7 cellular contexts compared by ENCODE assay signal in the genomic region with DNA sequence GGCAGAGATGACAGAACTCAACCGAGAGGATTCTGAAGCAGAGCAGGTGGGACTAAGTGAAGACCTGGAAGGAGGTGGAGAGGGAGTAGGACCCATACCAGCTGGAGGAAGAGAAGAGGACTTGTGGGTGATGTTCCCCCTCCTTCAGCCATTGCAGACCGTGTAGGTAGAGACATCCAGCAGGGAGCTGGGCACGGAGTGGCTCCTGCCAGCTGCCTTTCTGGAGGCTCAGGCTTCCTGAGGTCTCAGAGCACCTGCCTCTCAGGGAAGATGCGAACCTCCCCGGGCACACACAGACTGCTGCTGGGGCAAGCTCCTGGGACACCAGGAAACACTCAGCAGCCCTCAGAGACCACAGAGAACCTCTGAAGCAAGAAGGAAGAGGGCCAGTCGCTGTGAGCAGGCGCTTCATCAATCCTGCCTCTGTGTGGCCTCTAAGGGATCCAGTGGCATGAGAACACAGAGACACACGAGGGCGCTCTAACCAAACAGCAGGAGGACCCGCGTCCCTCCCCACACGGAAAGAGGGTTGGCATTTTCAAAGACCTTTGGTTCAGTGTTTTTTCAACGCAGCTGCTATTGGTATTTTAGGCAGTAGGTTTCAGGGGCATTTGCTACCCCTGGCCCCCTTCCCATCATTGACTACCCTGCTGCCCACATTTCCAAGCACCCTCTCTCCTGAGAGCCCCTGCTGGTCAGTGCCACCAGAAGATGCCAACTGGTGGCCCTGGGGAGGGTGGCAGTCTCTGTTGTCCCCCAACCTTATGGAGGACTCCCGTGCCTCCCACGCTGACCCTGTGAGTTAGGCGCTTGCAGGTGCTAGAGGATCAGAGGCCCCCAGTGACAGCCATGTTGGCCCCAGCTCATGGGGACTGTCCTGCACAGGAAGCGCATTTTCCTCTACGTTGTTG.
DNase-seq lines count a peak whose midpoint lies in the region; ATAC-seq, FAIRE-seq and TF ChIP-seq lines count a peak whose summit lies in the region.

No MANE protein-coding gene starts in this region.

- TF ChIP-seq POLR2A in endothelial cell of umbilical vein (IDR thresholded peaks at IDR 0.05; ENCODE audit: low read depth, low read length): no peak

- H3K79me2 ChIP-seq in endothelial cell of umbilical vein (ENCODE audit: control insufficient read depth, insufficient read depth, low read length): no peaks in the 10 kb centered on the region

- BruUV-seq in endothelial cell of umbilical vein (replicated peaks; lab: Mats Ljungman, UMichigan): no TSS peak

- H3K27ac ChIP-seq in endothelial cell of umbilical vein (ENCODE audit: insufficient read depth, low read depth, low read length): no peak overlapping the region

- CTCF ChIA-PET in endothelial cell of umbilical vein (lab: Charles Lee): interaction anchor here (0.6 to 4.5 kb wide), 33 partner anchors 10 to 599 kb away, joined by 3 to 53 read pairs (median 4); no protein-coding TSS in a partner anchor

- dilution Hi-C loops in endothelial cell of umbilical vein (cut with MboI; ENCODE audit: extremely low pct_ligation_motif_present, low sequenced_read_pairs): no loop called here

- no peaks in the 10 kb centered on the region for H3K9me3 ChIP-seq in endothelial cell of umbilical vein (replicated peaks; ENCODE audit: control insufficient read depth, insufficient read depth, low read length)
- no peaks in the 10 kb centered on the region for H3K9me3 ChIP-seq in mucosa of descending colon

- H3K4me2 ChIP-seq in endothelial cell of umbilical vein (ENCODE audit: insufficient read depth, low read length): no peak overlapping the region

- no peaks in the 10 kb centered on the region for H4K20me1 ChIP-seq in endothelial cell of umbilical vein (replicated peaks; ENCODE audit: control insufficient read depth, extremely low read depth, insufficient read depth, low read length)

- TF ChIP-seq CTCF in GM13977 (IDR thresholded peaks at IDR 0.05; ENCODE audit: extremely low read depth, insufficient read depth, missing control alignments) (peak; percentile 91), endothelial cell of umbilical vein (IDR thresholded peaks at IDR 0.05; ENCODE audit: extremely low read depth in 1 of 2, insufficient read depth in 1 of 2, low read depth in 1 of 2, low read length in 2 of 2) (peak; percentile 80 to 90), mucosa of descending colon (IDR thresholded peaks at IDR 0.05) (peak; percentile 64)

- H3K36me3 ChIP-seq in endothelial cell of umbilical vein (ENCODE audit: control insufficient read depth in 2 of 2, extremely low read depth in 1 of 2, insufficient read depth in 2 of 2, low read length in 2 of 2) (no peaks in the 10 kb centered on the region), mucosa of descending colon (ENCODE audit: low read depth) (no peaks in the 10 kb centered on the region)

- no peak overlapping the region for H2AFZ ChIP-seq in endothelial cell of umbilical vein (ENCODE audit: low read depth, low read length)

- in situ Hi-C loops in GM13977 (cut with MboI; ENCODE audit: low pct_unique_long_range_greater_than_20kb, low sequenced_read_pairs, unreplicated experiment): loop anchor here (10.0 to 25.0 kb wide), 2 partner anchors 211 to 563 kb away; no protein-coding TSS in a partner anchor

- no peaks in the 10 kb centered on the region for H3K27me3 ChIP-seq in endothelial cell of umbilical vein (ENCODE audit: control insufficient read depth in 2 of 2, insufficient read depth in 2 of 2, low read length in 2 of 2)

- no peaks in the 10 kb centered on the region for H3K4me1 ChIP-seq in endothelial cell of umbilical vein (ENCODE audit: control insufficient read depth, extremely low read depth, insufficient read depth, low read length)
- H3K4me1 ChIP-seq in mucosa of descending colon (ENCODE audit: low read depth): peaks cover 6% of the 10 kb centered on the region

- no peaks in the 10 kb centered on the region for H3K9me1 ChIP-seq in endothelial cell of umbilical vein (replicated peaks; ENCODE audit: control insufficient read depth, extremely low read depth, insufficient read depth, low read length)

- H3K9ac ChIP-seq in endothelial cell of umbilical vein (replicated peaks; ENCODE audit: extremely low read depth, insufficient read depth, low read length): no peak overlapping the region

- peak; percentile 94 for FAIRE-seq in endothelial cell of umbilical vein (lab: Jason Lieb, UNC)

- POLR2A ChIA-PET in endothelial cell of umbilical vein (lab: Charles Lee): no interaction called here

- peak; percentile 92 for ATAC-seq in mucosa of descending colon

- no peak overlapping the region for H3K4me3 ChIP-seq in endothelial cell of umbilical vein (replicated peaks in 1 of 3; ENCODE audit: insufficient read depth in 1 of 3, low read depth in 1 of 3, low read length in 3 of 3)
- no peak overlapping the region for H3K4me3 ChIP-seq in mucosa of descending colon

- DNase-seq in GM13977 (ENCODE audit: low spot score): peak; percentile 87
- DNase-seq in HT1080 (ENCODE audit: low read depth): peak; percentile 80
- DNase-seq in NOMO-1 treated with DMSO at 0.1 percent for 48 hours (lab: John Stamatoyannopoulos, UW; ENCODE audit: unreplicated experiment): peak; percentile 82
- DNase-seq in activated CD8-positive, alpha-beta memory T cell treated with anti-CD3 and anti-CD28 coated beads for 48 hours (ENCODE audit: low read depth in 2 of 3, low spot score in 2 of 3): peak; percentile 47 to 57 (median 53)
- peak; percentile 65 for DNase-seq in endothelial cell of umbilical vein (ENCODE audit: low read depth, low spot score)
- DNase-seq in mucosa of descending colon: peak; percentile 63 to 89 (median 71)
- peak; percentile 58 to 66 for DNase-seq in stimulated activated CD8-positive, alpha-beta memory T cell treated with anti-CD3 and anti-CD28 coated beads, Interleukin-4, amount 100 ng/mL, for 4 hours (ENCODE audit: low read depth in 2 of 2, low spot score in 1 of 2)

- intact Hi-C loops in endothelial cell of umbilical vein (cut with micrococcal nuclease): loop anchor here (1.0 kb wide), 6 partner anchors 221 to 599 kb away; no protein-coding TSS in a partner anchor
- intact Hi-C loops in mucosa of descending colon (cut with DNase I, micrococcal nuclease): no loop called here

TF ChIP-seq in endothelial cell of umbilical vein, 7 proteins besides CTCF, POLR2A, EP300 and RAD21:
- TF ChIP-seq GATA2 (IDR thresholded peaks at IDR 0.05; ENCODE audit: insufficient read depth, insufficient read length, low read depth, low read length) (no peak), POLR2AphosphoS5 (IDR thresholded peaks at IDR 0.05; ENCODE audit: insufficient read depth, low read depth, low read length) (no peak), EZH2 (IDR thresholded peaks at IDR 0.05; ENCODE audit: borderline replicate concordance, low read depth, low read length, severe bottlenecking) (no peak)
- TF ChIP-seq, protein P1, sequence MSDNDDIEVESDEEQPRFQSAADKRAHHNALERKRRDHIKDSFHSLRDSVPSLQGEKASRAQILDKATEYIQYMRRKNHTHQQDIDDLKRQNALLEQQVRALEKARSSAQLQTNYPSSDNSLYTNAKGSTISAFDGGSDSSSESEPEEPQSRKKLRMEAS (IDR thresholded peaks at IDR 0.05; ENCODE audit: insufficient read depth, insufficient read length): no peak
